In genomic region chr11:119361056-119361787, GRCh38 we compare ENCODE assay signal across 8 cellular contexts. TPM values are rescaled to one million over a fixed set of nuclear protein-coding genes. Genes with fewer than 3 reads are reported as not detected.
A peak's percentile ranks its signal among the peaks of the same experiment; 100 is the strongest.
DNase-seq lines count a peak whose midpoint lies in the region; ATAC-seq, FAIRE-seq and TF ChIP-seq lines count a peak whose summit lies in the region.

No MANE protein-coding gene starts in this region.

- no peaks in the 10 kb centered on the region for H3K36me3 Mint-ChIP-seq in activated naive CD4-positive, alpha-beta T cell treated with anti-CD3 and anti-CD28 coated beads, Interleukin-2, amount 10 ng/mL, durations not matched to agents 7 days and 5 days
- no peaks in the 10 kb centered on the region for H3K36me3 Mint-ChIP-seq in stimulated activated effector memory CD8-positive, alpha-beta T cell treated with anti-CD3 and anti-CD28 coated beads, Interleukin-12 subunit alpha, Interleukin-12 subunit beta, amount 100 ng/mL, for 72 hours

- H3K27me3 ChIP-seq in breast epithelium, result no peaks in the 10 kb centered on the region
- no peaks in the 10 kb centered on the region for H3K27me3 ChIP-seq in HepG2 (ENCODE audit: control insufficient read depth in 1 of 2, insufficient read depth in 2 of 2, low read length in 2 of 2)

- TF ChIP-seq RAD21 in HepG2 (CRISPR knock-in tag; IDR thresholded peaks at IDR 0.05), result no peak

- H2AFZ ChIP-seq in HepG2 (ENCODE audit: low read length), result no peak overlapping the region

- no peak overlapping the region for H3K4me3 ChIP-seq in breast epithelium
- H3K4me3 ChIP-seq in HepG2 (replicated peaks in 1 of 3; ENCODE audit: insufficient read depth in 1 of 3, low read depth in 2 of 3, low read length in 3 of 3), result no peak overlapping the region

- peak; percentile 60 for DNase-seq in activated naive CD4-positive, alpha-beta T cell treated with Interleukin-2 at 50 U/mL for 16 hours
- no peak for DNase-seq in activated naive CD4-positive, alpha-beta T cell treated with anti-CD3 and anti-CD28 coated beads, Interleukin-2, amount 10 ng/mL, durations not matched to agents 7 days and 5 days
- peak; percentile 98 for DNase-seq in NCI-H524 (lab: John Stamatoyannopoulos, UW)
- DNase-seq in breast epithelium (ENCODE audit: low spot score in 2 of 2), result peak in 1 of 2 donors; percentile 71
- peak; percentile 38 for DNase-seq in HepG2 (ENCODE audit: low spot score)
- DNase-seq in stimulated activated effector memory CD8-positive, alpha-beta T cell treated with anti-CD3 and anti-CD28 coated beads, Interleukin-12 subunit alpha, Interleukin-12 subunit beta, amount 100 ng/mL, for 72 hours (ENCODE audit: low spot score in 2 of 2), result no peak
- DNase-seq in activated CD4-positive, CD25-positive, alpha-beta regulatory T cell treated with anti-CD3 and anti-CD28 coated beads, Interleukin-2, amount 50 U/mL, for 72 hours, result no peak

- WGBS in HepG2 (ENCODE audit: low lambda C conversion rate), result 44% methylated on average over 8 of the region's 8 CpGs

- peak; percentile 77 for ATAC-seq in HepG2
- peak; percentile 95 for ATAC-seq in stimulated activated effector memory CD8-positive, alpha-beta T cell treated with anti-CD3 and anti-CD28 coated beads, Interleukin-12 subunit alpha, Interleukin-12 subunit beta, amount 100 ng/mL, for 72 hours
- ATAC-seq in HG03354 (IDR thresholded peaks at IDR 0.05; ENCODE audit: poor library complexity, severe bottlenecking, unreplicated experiment), result no peak

- CTCF ChIA-PET in activated naive CD4-positive, alpha-beta T cell treated with anti-CD3 and anti-CD28 coated beads, Interleukin-2, amount 10 ng/mL, durations not matched to agents 7 days and 5 days (lab: Charles Lee), result interaction anchor here (1.3 to 3.9 kb wide), 5 partner anchors 10 to 113 kb away, joined by 4 to 18 read pairs (median 8); partner anchors contain the start of gene USP2
- CTCF ChIA-PET in HepG2 (lab: Yijun Ruan, JAX; ENCODE audit: low intra/inter-chr PET ratio, low total read pairs), result interaction anchor here (1.5 kb wide), 1 partner anchor 20 kb away, joined by 3 read pairs; the partner anchor contains the start of gene USP2

- peaks cover 91% of the 10 kb centered on the region for H3K27me3 Mint-ChIP-seq in activated naive CD4-positive, alpha-beta T cell treated with anti-CD3 and anti-CD28 coated beads, Interleukin-2, amount 10 ng/mL, durations not matched to agents 7 days and 5 days

- in situ Hi-C loops in HepG2 (cut with HindIII; ENCODE audit: extremely low pct_ligation_motif_present, low pct_unique_long_range_greater_than_20kb), result no loop called here

- H3K36me3 ChIP-seq in breast epithelium (no peaks in the 10 kb centered on the region), HepG2 (replicated peaks in 1 of 2; ENCODE audit: control insufficient read depth in 1 of 2, insufficient read depth in 2 of 2, low read length in 2 of 2) (peaks cover 7 to 28% of the 10 kb centered on the region in 2 experiments; a peak in 4 of 5 replicates)

- H3K79me2 ChIP-seq in HepG2 (ENCODE audit: insufficient read depth, low read length), result peaks cover 3% of the 10 kb centered on the region

- H3K9me3 Mint-ChIP-seq in activated naive CD4-positive, alpha-beta T cell treated with anti-CD3 and anti-CD28 coated beads, Interleukin-2, amount 10 ng/mL, durations not matched to agents 7 days and 5 days, result no peaks in the 10 kb centered on the region
- H3K9me3 Mint-ChIP-seq in stimulated activated effector memory CD8-positive, alpha-beta T cell treated with anti-CD3 and anti-CD28 coated beads, Interleukin-12 subunit alpha, Interleukin-12 subunit beta, amount 100 ng/mL, for 72 hours, result no peaks in the 10 kb centered on the region

- H3K4me2 ChIP-seq in HepG2 (ENCODE audit: low read depth, low read length), result peak overlapping the region; percentile 4; the same call in 1 of the 2 replicates

- peak overlapping the region; percentile 73 to 81 for H3K27ac ChIP-seq in breast epithelium
- peak overlapping the region; percentile 44 for H3K27ac ChIP-seq in HepG2 (ENCODE audit: extremely low read length, insufficient read depth, low read length)

- no peaks in the 10 kb centered on the region; the same call in 1 of the 2 replicates for H4K20me1 ChIP-seq in HepG2 (ENCODE audit: insufficient read depth, low read length)

- no peak overlapping the region for H3K4me3 Mint-ChIP-seq in activated naive CD4-positive, alpha-beta T cell treated with anti-CD3 and anti-CD28 coated beads, Interleukin-2, amount 10 ng/mL, durations not matched to agents 7 days and 5 days
- no peak overlapping the region for H3K4me3 Mint-ChIP-seq in stimulated activated effector memory CD8-positive, alpha-beta T cell treated with anti-CD3 and anti-CD28 coated beads, Interleukin-12 subunit alpha, Interleukin-12 subunit beta, amount 100 ng/mL, for 72 hours

- H3K27ac Mint-ChIP-seq in activated naive CD4-positive, alpha-beta T cell treated with anti-CD3 and anti-CD28 coated beads, Interleukin-2, amount 10 ng/mL, durations not matched to agents 7 days and 5 days, result no peak overlapping the region
- no peak overlapping the region for H3K27ac Mint-ChIP-seq in stimulated activated effector memory CD8-positive, alpha-beta T cell treated with anti-CD3 and anti-CD28 coated beads, Interleukin-12 subunit alpha, Interleukin-12 subunit beta, amount 100 ng/mL, for 72 hours

- TF ChIP-seq POLR2A in breast epithelium (IDR thresholded peaks at IDR 0.05) (no peak), HepG2 (IDR thresholded peaks at IDR 0.05; ENCODE audit: insufficient read depth in 1 of 2, low read depth in 2 of 2, low read length in 2 of 2) (no peak)

- H3K9me3 ChIP-seq in breast epithelium, result no peaks in the 10 kb centered on the region
- no peaks in the 10 kb centered on the region for H3K9me3 ChIP-seq in HepG2 (ENCODE audit: low read length)

- intact Hi-C loops in breast epithelium (cut with DNase I; ENCODE audit: low total_unique reads), result no loop called here
- intact Hi-C loops in HepG2 (cut with micrococcal nuclease; ENCODE audit: unreplicated experiment), result no loop called here

- BruUV-seq in HepG2 (replicated peaks; lab: Mats Ljungman, UMichigan), result no TSS peak

- POLR2A ChIA-PET in HepG2 (lab: Yijun Ruan, JAX), result interaction anchor here (1.2 to 2.3 kb wide), 5 partner anchors 8 to 20 kb away, joined by 3 to 12 read pairs (median 12); partner anchors contain the start of gene USP2

- no peak overlapping the region for H3K9ac ChIP-seq in HepG2 (ENCODE audit: insufficient read depth, low read depth, low read length)

- peaks cover 21% of the 10 kb centered on the region for H3K4me1 Mint-ChIP-seq in activated naive CD4-positive, alpha-beta T cell treated with anti-CD3 and anti-CD28 coated beads, Interleukin-2, amount 10 ng/mL, durations not matched to agents 7 days and 5 days
- peaks cover 45% of the 10 kb centered on the region for H3K4me1 Mint-ChIP-seq in stimulated activated effector memory CD8-positive, alpha-beta T cell treated with anti-CD3 and anti-CD28 coated beads, Interleukin-12 subunit alpha, Interleukin-12 subunit beta, amount 100 ng/mL, for 72 hours

- H3K4me1 ChIP-seq in breast epithelium, result peaks cover 0 to 8% of the 10 kb centered on the region in 2 donors
- H3K4me1 ChIP-seq in HepG2 (ENCODE audit: insufficient read depth, low read length), result peaks cover 60% of the 10 kb centered on the region

- peak; percentile 55 for FAIRE-seq in HepG2 (lab: Jason Lieb, UNC)

- no peak; a peak in 1 of 4 replicates for TF ChIP-seq EP300 in HepG2 (IDR thresholded peaks at IDR 0.05; ENCODE audit: low read depth in 2 of 2, low read length in 2 of 2)
- no peak for TF ChIP-seq EP300 in HepG2 (CRISPR knock-in tag; IDR thresholded peaks at IDR 0.05; ENCODE audit: borderline replicate concordance)

- peak in 1 of 3 donors; percentile 15 for TF ChIP-seq CTCF in breast epithelium (IDR thresholded peaks at IDR 0.05)
- no peak for TF ChIP-seq CTCF in HepG2 (CRISPR knock-in tag; IDR thresholded peaks at IDR 0.05)

RNA-seq across cellular contexts. Expression of gene MFRP, which starts 14.7 kb away (rescaled TPM):
- total RNA-seq in breast epithelium (under 1 TPM in 1 of 3 donors, not detected in 2; 0.16 TPM), HepG2 (2016; rRNA removed; fragmentation: Illumina TruSeq; extraction: Trizol) (not detected in 2 replicates)
- not detected in 2 replicates for total RNA-seq in HepG2 (2016; cell fraction: cytosol; rRNA removed; fragmentation: Illumina TruSeq; extraction: Trizol; ENCODE audit: low read depth)
- not detected in 2 replicates for total RNA-seq in HepG2 (2016; cell fraction: insoluble cytoplasmic fraction; rRNA removed; fragmentation: Illumina TruSeq; extraction: Trizol)
- not detected in 2 replicates for total RNA-seq in HepG2 (2016; cell fraction: membrane; rRNA removed; fragmentation: Illumina TruSeq; extraction: Trizol)
- not detected in 2 replicates for total RNA-seq in HepG2 (2016; cell fraction: nucleus; rRNA removed; fragmentation: Illumina TruSeq; extraction: Trizol)
- polyA plus RNA-seq in HepG2 (2011; rRNA removed), result not detected in 2 replicates
- polyA plus RNA-seq in HepG2 (2011; cell fraction: cytosol; rRNA removed), result not detected in 2 replicates
- polyA plus RNA-seq in HepG2 (2011; cell fraction: nucleus; rRNA removed), result not detected in 2 replicates
- polyA plus RNA-seq in HepG2 (2012), result not detected in 2 replicates
- polyA plus RNA-seq in HepG2 (2016; cell fraction: cytosol; fragmentation: Illumina TruSeq; extraction: Trizol; ENCODE audit: low read depth), result not detected in 2 replicates
- polyA plus RNA-seq in HepG2 (2016; cell fraction: insoluble cytoplasmic fraction; fragmentation: Illumina TruSeq; extraction: Trizol; ENCODE audit: low read depth), result not detected in 2 replicates
- not detected in 2 replicates for polyA plus RNA-seq in HepG2 (2016; cell fraction: membrane; fragmentation: Illumina TruSeq; extraction: Trizol; ENCODE audit: low read depth)
- polyA plus RNA-seq in HepG2 (2016; cell fraction: nucleus; fragmentation: Illumina TruSeq; extraction: Trizol; ENCODE audit: insufficient read depth, low read depth), result not detected in 2 replicates
- not detected in 2 replicates for polyA minus RNA-seq in HepG2 (2011; rRNA and poly(A)+ RNA removed; ENCODE audit: low replicate concordance)
- not detected in 2 replicates for polyA minus RNA-seq in HepG2 (2011; cell fraction: cytosol; rRNA and poly(A)+ RNA removed)
- not detected in 2 replicates for polyA minus RNA-seq in HepG2 (2011; cell fraction: nucleus; rRNA and poly(A)+ RNA removed)

RNA-seq across cellular contexts. Expression of gene USP2, which starts 20.3 kb away (rescaled TPM):
- total RNA-seq in breast epithelium, result 1 to 10 TPM in 2 of 3 donors, under 1 TPM in 1; 0.48 to 3.8 (median 2.0) TPM
- total RNA-seq in HepG2 (2016; rRNA removed; fragmentation: Illumina TruSeq; extraction: Trizol), result 6.0 and 7.2 TPM in 2 replicates
- total RNA-seq in HepG2 (2016; cell fraction: cytosol; rRNA removed; fragmentation: Illumina TruSeq; extraction: Trizol; ENCODE audit: low read depth), result 1.1 and 1.7 TPM in 2 replicates
- total RNA-seq in HepG2 (2016; cell fraction: insoluble cytoplasmic fraction; rRNA removed; fragmentation: Illumina TruSeq; extraction: Trizol), result 6.5 and 7.1 TPM in 2 replicates
- total RNA-seq in HepG2 (2016; cell fraction: membrane; rRNA removed; fragmentation: Illumina TruSeq; extraction: Trizol), result 5.7 and 5.9 TPM in 2 replicates
- total RNA-seq in HepG2 (2016; cell fraction: nucleus; rRNA removed; fragmentation: Illumina TruSeq; extraction: Trizol), result 5.8 and 7.8 TPM in 2 replicates
- 2.5 and 3.2 TPM in 2 replicates for polyA plus RNA-seq in HepG2 (2011; rRNA removed)
- 2.2 TPM in 2 replicates for polyA plus RNA-seq in HepG2 (2011; cell fraction: cytosol; rRNA removed)
- polyA plus RNA-seq in HepG2 (2011; cell fraction: nucleus; rRNA removed), result 4.4 and 4.7 TPM in 2 replicates
- polyA plus RNA-seq in HepG2 (2012), result 2.5 and 3.0 TPM in 2 replicates
- polyA plus RNA-seq in HepG2 (2016; cell fraction: cytosol; fragmentation: Illumina TruSeq; extraction: Trizol; ENCODE audit: low read depth), result 1.1 and 1.3 TPM in 2 replicates
- polyA plus RNA-seq in HepG2 (2016; cell fraction: insoluble cytoplasmic fraction; fragmentation: Illumina TruSeq; extraction: Trizol; ENCODE audit: low read depth), result 7.6 and 11.3 TPM in 2 replicates
- polyA plus RNA-seq in HepG2 (2016; cell fraction: membrane; fragmentation: Illumina TruSeq; extraction: Trizol; ENCODE audit: low read depth), result 4.1 and 4.2 TPM in 2 replicates
- polyA plus RNA-seq in HepG2 (2016; cell fraction: nucleus; fragmentation: Illumina TruSeq; extraction: Trizol; ENCODE audit: insufficient read depth, low read depth), result 22.1 and 23.0 TPM in 2 replicates
- 5.4 and 5.9 TPM in 2 replicates for polyA minus RNA-seq in HepG2 (2011; rRNA and poly(A)+ RNA removed; ENCODE audit: low replicate concordance)
- 4.0 and 5.4 TPM in 2 replicates for polyA minus RNA-seq in HepG2 (2011; cell fraction: cytosol; rRNA and poly(A)+ RNA removed)
- polyA minus RNA-seq in HepG2 (2011; cell fraction: nucleus; rRNA and poly(A)+ RNA removed), result 2.4 and 5.7 TPM in 2 replicates

RNA-seq across cellular contexts. Expression of gene C1QTNF5, which starts 20.5 kb away (rescaled TPM):
- total RNA-seq in breast epithelium, result 10 to 100 TPM; 14.3 to 55.0 (median 38.0) TPM
- 0.77 and 1.2 TPM in 2 replicates for total RNA-seq in HepG2 (2016; rRNA removed; fragmentation: Illumina TruSeq; extraction: Trizol)
- 0.26 and 0.40 TPM in 2 replicates for total RNA-seq in HepG2 (2016; cell fraction: cytosol; rRNA removed; fragmentation: Illumina TruSeq; extraction: Trizol; ENCODE audit: low read depth)
- 0.76 and 0.78 TPM in 2 replicates for total RNA-seq in HepG2 (2016; cell fraction: insoluble cytoplasmic fraction; rRNA removed; fragmentation: Illumina TruSeq; extraction: Trizol)
- total RNA-seq in HepG2 (2016; cell fraction: membrane; rRNA removed; fragmentation: Illumina TruSeq; extraction: Trizol), result 0.28 and 0.45 TPM in 2 replicates
- 0.47 and 0.91 TPM in 2 replicates for total RNA-seq in HepG2 (2016; cell fraction: nucleus; rRNA removed; fragmentation: Illumina TruSeq; extraction: Trizol)
- polyA plus RNA-seq in HepG2 (2011; rRNA removed), result 0.86 TPM in 2 replicates
- polyA plus RNA-seq in HepG2 (2011; cell fraction: cytosol; rRNA removed), result 0.91 and 1.1 TPM in 2 replicates
- 0.96 and 1.1 TPM in 2 replicates for polyA plus RNA-seq in HepG2 (2011; cell fraction: nucleus; rRNA removed)
- polyA plus RNA-seq in HepG2 (2012), result 0.19 and 0.53 TPM in 2 replicates
- polyA plus RNA-seq in HepG2 (2016; cell fraction: cytosol; fragmentation: Illumina TruSeq; extraction: Trizol; ENCODE audit: low read depth), result 0.25 and 0.45 TPM in 2 replicates
- polyA plus RNA-seq in HepG2 (2016; cell fraction: insoluble cytoplasmic fraction; fragmentation: Illumina TruSeq; extraction: Trizol; ENCODE audit: low read depth), result 0.39 and 0.53 TPM in 2 replicates
- 0.16 and 0.49 TPM in 2 replicates for polyA plus RNA-seq in HepG2 (2016; cell fraction: membrane; fragmentation: Illumina TruSeq; extraction: Trizol; ENCODE audit: low read depth)
- polyA plus RNA-seq in HepG2 (2016; cell fraction: nucleus; fragmentation: Illumina TruSeq; extraction: Trizol; ENCODE audit: insufficient read depth, low read depth), result 1.1 and 1.6 TPM in 2 replicates
- 0.94 TPM in 1 of 2 replicates, not detected in the other for polyA minus RNA-seq in HepG2 (2011; rRNA and poly(A)+ RNA removed; ENCODE audit: low replicate concordance)
- not detected in 2 replicates for polyA minus RNA-seq in HepG2 (2011; cell fraction: cytosol; rRNA and poly(A)+ RNA removed)
- polyA minus RNA-seq in HepG2 (2011; cell fraction: nucleus; rRNA and poly(A)+ RNA removed), result not detected in 2 replicates

RNA-seq across cellular contexts. Expression of gene RNF26, which starts 26.9 kb away (rescaled TPM):
- 10 to 100 TPM in 1 of 3 donors, 1 to 10 TPM in 2; 8.8 to 11.2 (median 9.7) TPM for total RNA-seq in breast epithelium
- 11.9 and 20.8 TPM in 2 replicates for total RNA-seq in HepG2 (2016; rRNA removed; fragmentation: Illumina TruSeq; extraction: Trizol)
- 5.1 and 5.5 TPM in 2 replicates for total RNA-seq in HepG2 (2016; cell fraction: cytosol; rRNA removed; fragmentation: Illumina TruSeq; extraction: Trizol; ENCODE audit: low read depth)
- 11.0 and 17.9 TPM in 2 replicates for total RNA-seq in HepG2 (2016; cell fraction: insoluble cytoplasmic fraction; rRNA removed; fragmentation: Illumina TruSeq; extraction: Trizol)
- total RNA-seq in HepG2 (2016; cell fraction: membrane; rRNA removed; fragmentation: Illumina TruSeq; extraction: Trizol), result 25.7 and 27.9 TPM in 2 replicates
- total RNA-seq in HepG2 (2016; cell fraction: nucleus; rRNA removed; fragmentation: Illumina TruSeq; extraction: Trizol), result 16.9 and 17.9 TPM in 2 replicates
- 26.3 and 28.8 TPM in 2 replicates for polyA plus RNA-seq in HepG2 (2011; rRNA removed)
- polyA plus RNA-seq in HepG2 (2011; cell fraction: cytosol; rRNA removed), result 33.9 and 41.8 TPM in 2 replicates
- 21.0 and 21.5 TPM in 2 replicates for polyA plus RNA-seq in HepG2 (2011; cell fraction: nucleus; rRNA removed)
- polyA plus RNA-seq in HepG2 (2012), result 29.6 and 32.1 TPM in 2 replicates
- 16.4 and 19.4 TPM in 2 replicates for polyA plus RNA-seq in HepG2 (2016; cell fraction: cytosol; fragmentation: Illumina TruSeq; extraction: Trizol; ENCODE audit: low read depth)
- polyA plus RNA-seq in HepG2 (2016; cell fraction: insoluble cytoplasmic fraction; fragmentation: Illumina TruSeq; extraction: Trizol; ENCODE audit: low read depth), result 51.2 and 62.2 TPM in 2 replicates
- 61.9 and 66.3 TPM in 2 replicates for polyA plus RNA-seq in HepG2 (2016; cell fraction: membrane; fragmentation: Illumina TruSeq; extraction: Trizol; ENCODE audit: low read depth)
- polyA plus RNA-seq in HepG2 (2016; cell fraction: nucleus; fragmentation: Illumina TruSeq; extraction: Trizol; ENCODE audit: insufficient read depth, low read depth), result 50.4 and 51.8 TPM in 2 replicates
- 92.7 and 163 TPM in 2 replicates for polyA minus RNA-seq in HepG2 (2011; rRNA and poly(A)+ RNA removed; ENCODE audit: low replicate concordance)
- 34.6 and 35.6 TPM in 2 replicates for polyA minus RNA-seq in HepG2 (2011; cell fraction: cytosol; rRNA and poly(A)+ RNA removed)
- polyA minus RNA-seq in HepG2 (2011; cell fraction: nucleus; rRNA and poly(A)+ RNA removed), result 16.9 and 21.8 TPM in 2 replicates

RNA-seq across cellular contexts. Expression of gene MCAM, which starts 44.3 kb away (rescaled TPM):
- total RNA-seq in breast epithelium (1,000 to 10,000 TPM in 1 of 3 donors, 100 to 1,000 TPM in 2; 170 to 1,725 (median 408) TPM), HepG2 (2016; rRNA removed; fragmentation: Illumina TruSeq; extraction: Trizol) (5.9 and 15.2 TPM in 2 replicates)
- total RNA-seq in HepG2 (2016; cell fraction: cytosol; rRNA removed; fragmentation: Illumina TruSeq; extraction: Trizol; ENCODE audit: low read depth), result 0.97 and 1.4 TPM in 2 replicates
- total RNA-seq in HepG2 (2016; cell fraction: insoluble cytoplasmic fraction; rRNA removed; fragmentation: Illumina TruSeq; extraction: Trizol), result 5.2 and 13.8 TPM in 2 replicates
- total RNA-seq in HepG2 (2016; cell fraction: membrane; rRNA removed; fragmentation: Illumina TruSeq; extraction: Trizol), result 2.5 and 3.3 TPM in 2 replicates
- total RNA-seq in HepG2 (2016; cell fraction: nucleus; rRNA removed; fragmentation: Illumina TruSeq; extraction: Trizol), result 13.7 and 14.4 TPM in 2 replicates
- polyA plus RNA-seq in HepG2 (2011; rRNA removed), result 12.1 and 18.6 TPM in 2 replicates
- 33.4 and 50.2 TPM in 2 replicates for polyA plus RNA-seq in HepG2 (2011; cell fraction: cytosol; rRNA removed)
- 24.8 and 27.5 TPM in 2 replicates for polyA plus RNA-seq in HepG2 (2011; cell fraction: nucleus; rRNA removed)
- 4.0 and 15.6 TPM in 2 replicates for polyA plus RNA-seq in HepG2 (2012)
- 0.68 and 0.83 TPM in 2 replicates for polyA plus RNA-seq in HepG2 (2016; cell fraction: cytosol; fragmentation: Illumina TruSeq; extraction: Trizol; ENCODE audit: low read depth)
- polyA plus RNA-seq in HepG2 (2016; cell fraction: insoluble cytoplasmic fraction; fragmentation: Illumina TruSeq; extraction: Trizol; ENCODE audit: low read depth), result 3.9 and 5.4 TPM in 2 replicates
- polyA plus RNA-seq in HepG2 (2016; cell fraction: membrane; fragmentation: Illumina TruSeq; extraction: Trizol; ENCODE audit: low read depth), result 1.1 and 2.3 TPM in 2 replicates
- 18.8 and 20.4 TPM in 2 replicates for polyA plus RNA-seq in HepG2 (2016; cell fraction: nucleus; fragmentation: Illumina TruSeq; extraction: Trizol; ENCODE audit: insufficient read depth, low read depth)
- 29.9 and 104 TPM in 2 replicates for polyA minus RNA-seq in HepG2 (2011; rRNA and poly(A)+ RNA removed; ENCODE audit: low replicate concordance)
- 14.3 and 15.4 TPM in 2 replicates for polyA minus RNA-seq in HepG2 (2011; cell fraction: cytosol; rRNA and poly(A)+ RNA removed)
- polyA minus RNA-seq in HepG2 (2011; cell fraction: nucleus; rRNA and poly(A)+ RNA removed), result 13.8 and 15.8 TPM in 2 replicates

Comparison
In these comparisons a context has a peak if more than half of its experiments do, and no peak if none do; other contexts are left out.
1. DNase-seq: peak in activated naive CD4-positive, alpha-beta T cell treated with Interleukin-2 at 50 U/mL for 16 hours (single experiment), NCI-H524 (2 of 2) and HepG2 (single experiment); none in activated naive CD4-positive, alpha-beta T cell treated with anti-CD3 and anti-CD28 coated beads, Interleukin-2, amount 10 ng/mL, durations not matched to agents 7 days and 5 days (single experiment), stimulated activated effector memory CD8-positive, alpha-beta T cell treated with anti-CD3 and anti-CD28 coated beads, Interleukin-12 subunit alpha, Interleukin-12 subunit beta, amount 100 ng/mL, for 72 hours (0 of 2) and activated CD4-positive, CD25-positive, alpha-beta regulatory T cell treated with anti-CD3 and anti-CD28 coated beads, Interleukin-2, amount 50 U/mL, for 72 hours (single experiment).
2. RNA of gene C1QTNF5, which starts 20.5 kb away (total RNA-seq): 14.3 to 55.0 TPM in breast epithelium; 0.26 to 1.2 TPM in HepG2; every median in the first group is over 4 times any median in the second.